In the genomic region with DNA sequence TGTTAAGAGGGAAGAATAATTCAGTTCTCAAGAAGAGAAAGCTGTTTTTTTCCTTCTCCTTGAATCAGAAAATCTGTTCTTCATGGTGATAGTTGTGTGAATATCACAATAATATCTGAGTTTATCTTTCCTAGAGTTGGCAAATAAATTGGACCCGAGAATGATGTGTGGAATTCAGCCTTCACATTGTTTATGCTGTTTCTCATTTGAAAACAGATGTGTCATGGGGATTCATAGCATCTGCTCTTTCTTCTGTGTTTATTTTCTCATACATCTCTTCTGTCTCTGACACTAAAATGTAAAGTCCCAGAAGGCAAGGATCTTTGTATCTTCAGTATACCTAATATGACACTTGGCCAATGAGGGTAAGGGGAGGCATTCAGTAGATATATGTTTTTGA, we compare ENCODE assay signal across 19 cellular contexts.
DNase-seq lines count a peak whose midpoint lies in the region; ATAC-seq and TF ChIP-seq lines count a peak whose summit lies in the region.
"Had no signal": no experiment of that assay in that cellular context is flagged by ENCODE, and none has a peak within 500 bp of the region (broad histone marks: within the 10 kb centered on the region; RNA-seq: fewer than 3 reads in every experiment).

No MANE protein-coding gene starts in this region.

- peak overlapping the region; percentile 96 for H3K27ac ChIP-seq in brain microvascular endothelial cell
- H3K27ac ChIP-seq: ascending aorta, esophagus squamous epithelium had no signal

- intact Hi-C loops in Right ventricle myocardium inferior (cut with DNase I), result no loop called here

- DNase-seq in A172 (ENCODE audit: low spot score) (peak; percentile 41), HCEC 1CT (peak; percentile 78), brain microvascular endothelial cell (peak; percentile 40), foreskin fibroblast (peak; percentile 57 to 79), KG1 (lab: John Stamatoyannopoulos, UW) (no peak), HUDEP-2 (lab: John Stamatoyannopoulos, UW; ENCODE audit: unreplicated experiment in 76 of 76) (no peak), Right ventricle myocardium inferior (ENCODE audit: missing footprints) (no peak), hippocampal formation (lab: John Stamatoyannopoulos, UW) (no peak)
- DNase-seq: esophagus squamous epithelium; naive B cell; NCI-H1105; NK-92 treated with Interleukin-12 subunit alpha and Interleukin-12 subunit beta, amount 100 ng/mL, for 24 hours; SIG-M5; stimulated activated CD4-positive, alpha-beta T cell treated with anti-CD3 and anti-CD28 coated beads, Interleukin-12 subunit alpha, Interleukin-12 subunit beta, amount 100 ng/mL, for 4 hours; stimulated activated naive CD8-positive, alpha-beta T cell treated with anti-CD3 and anti-CD28 coated beads, Interleukin-15, Interleukin-2, amounts not matched to agents 100 U/mL and 50 U/mL, for 24 hours had no signal

- no peak for TF ChIP-seq CTCF in brain microvascular endothelial cell (IDR thresholded peaks at IDR 0.05; ENCODE audit: low read depth, low read length, missing control alignments)
- TF ChIP-seq CTCF in foreskin fibroblast (IDR thresholded peaks at IDR 0.05; ENCODE audit: low read depth, low read length), result no peak

- H3K36me3 ChIP-seq in brain microvascular endothelial cell (replicated peaks), result no peaks in the 10 kb centered on the region
- H3K36me3 ChIP-seq: ascending aorta, esophagus squamous epithelium had no signal

- H3K4me3 ChIP-seq in brain microvascular endothelial cell (ENCODE audit: low read depth, low read length) (no peak overlapping the region), foreskin fibroblast (ENCODE audit: low read depth in 1 of 2, low read length in 2 of 2) (no peak overlapping the region)
- H3K4me3 ChIP-seq: ascending aorta, esophagus squamous epithelium, GM12878 had no signal

- no peaks in the 10 kb centered on the region for H3K27me3 ChIP-seq in brain microvascular endothelial cell (replicated peaks)
- H3K27me3 ChIP-seq: ascending aorta, esophagus squamous epithelium had no signal

- no peak for ATAC-seq in Right ventricle myocardium inferior
- ATAC-seq: activated CD4-positive, CD25-positive, alpha-beta regulatory T cell treated with anti-CD3 and anti-CD28 coated beads, Interleukin-2, amount 50 U/mL, for 24 hours; GM12878; left lobe of liver; stimulated activated naive CD8-positive, alpha-beta T cell treated with anti-CD3 and anti-CD28 coated beads, Interleukin-15, Interleukin-2, amounts not matched to agents 100 U/mL and 50 U/mL, for 24 hours had no signal

- in situ Hi-C loops in brain microvascular endothelial cell (cut with HindIII; ENCODE audit: low pct_ligation_motif_present, low sequenced_read_pairs), result no loop called here

Comparison
In these comparisons a context has a peak if more than half of its experiments do, and no peak if none do; other contexts are left out.
1. DNase-seq: peak in A172 (single experiment), HCEC 1CT (single experiment), brain microvascular endothelial cell (single experiment) and foreskin fibroblast (2 of 2); none in KG1 (single experiment), HUDEP-2 (0 of 76), Right ventricle myocardium inferior (single experiment) and hippocampal formation (0 of 2).